25 cellular contexts compared by ENCODE assay signal in the genomic region with DNA sequence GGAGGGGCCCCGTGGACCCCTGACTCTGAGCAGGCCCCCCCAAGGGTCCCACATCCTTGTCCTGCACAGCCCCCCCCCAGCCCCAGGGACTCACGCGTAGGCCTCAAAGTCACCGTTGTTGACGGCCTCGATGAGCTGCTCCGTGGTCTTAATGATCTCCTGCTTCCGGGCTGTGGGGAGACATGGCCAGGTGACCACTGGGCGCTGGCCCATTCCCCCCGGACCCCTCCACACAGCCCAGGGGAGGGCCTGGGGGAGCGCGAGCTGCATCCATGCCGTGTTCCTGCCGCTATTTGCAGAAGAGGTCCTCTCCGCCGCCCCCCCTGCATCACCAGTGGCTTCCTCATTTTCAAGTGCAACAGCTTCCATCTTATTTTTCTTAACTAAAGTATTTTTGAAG. TPM values are rescaled to one million over a fixed set of nuclear protein-coding genes. Genes with fewer than 3 reads are reported as not detected.
"Had no signal": no experiment of that assay in that cellular context is flagged by ENCODE, and none has a peak within 500 bp of the region (broad histone marks: within the 10 kb centered on the region; RNA-seq: fewer than 3 reads in every experiment).

No MANE protein-coding gene starts in this region.

- H3K4me2 ChIP-seq: smooth muscle cell had no signal

- H3K36me3 ChIP-seq: breast epithelium, esophagus squamous epithelium, gastrocnemius medialis, ovary had no signal

- H3K4me3 Mint-ChIP-seq: activated B cell treated with CpG ODN at 0.5 μM for 24 hours; activated CD4-positive, alpha-beta T cell treated with anti-CD3 and anti-CD28 coated beads for 36 hours; activated naive CD8-positive, alpha-beta T cell treated with anti-CD3 and anti-CD28 coated beads for 36 hours; activated T-cell treated with anti-CD3 and anti-CD28 coated beads, Interleukin-2, amount 50 U/mL, for 24 hours; endodermal cell; naive thymus-derived CD8-positive, alpha-beta T cell had no signal

- H3K27me3 ChIP-seq: gastrocnemius medialis, ovary, testis had no signal

- H3K4me3 ChIP-seq: breast epithelium, esophagus squamous epithelium, gastrocnemius medialis, lung, ovary, smooth muscle cell, testis had no signal

- H3K4me1 Mint-ChIP-seq: activated B cell treated with CpG ODN at 0.5 μM for 24 hours; activated CD4-positive, alpha-beta T cell treated with anti-CD3 and anti-CD28 coated beads for 36 hours; activated naive CD8-positive, alpha-beta T cell treated with anti-CD3 and anti-CD28 coated beads for 36 hours had no signal

- H3K36me3 Mint-ChIP-seq: activated naive CD8-positive, alpha-beta T cell treated with anti-CD3 and anti-CD28 coated beads for 36 hours; naive thymus-derived CD8-positive, alpha-beta T cell had no signal

- H3K27me3 Mint-ChIP-seq: activated B cell treated with CpG ODN at 0.5 μM for 24 hours; activated CD4-positive, alpha-beta T cell treated with anti-CD3 and anti-CD28 coated beads for 36 hours; activated naive CD8-positive, alpha-beta T cell treated with anti-CD3 and anti-CD28 coated beads for 36 hours had no signal

- DNase-seq: activated CD4-positive, alpha-beta T cell treated with anti-CD3 and anti-CD28 coated beads for 36 hours; activated CD4-positive, alpha-beta T cell treated with anti-CD3 and anti-CD28 coated beads, Interleukin-2, amount 50 U/mL, for 4 hours; activated CD8-positive, alpha-beta memory T cell treated with anti-CD3 and anti-CD28 coated beads for 24 hours; activated CD8-positive, alpha-beta memory T cell treated with anti-CD3 and anti-CD28 coated beads, Interleukin-2, amount 50 U/mL, for 4 hours; activated naive CD4-positive, alpha-beta T cell treated with Interleukin-2 at 50 U/mL for 16 hours; activated naive CD8-positive, alpha-beta T cell treated with anti-CD3 and anti-CD28 coated beads for 36 hours; activated T-cell treated with anti-CD3 and anti-CD28 coated beads, Interleukin-2, amount 50 U/mL, for 24 hours; cortex of kidney; endodermal cell; esophagus squamous epithelium; gastrocnemius medialis; left cardiac atrium; stimulated activated CD4-positive, alpha-beta T cell treated with anti-CD3 and anti-CD28 coated beads, Interleukin-2, amount 100 ng/mL, for 48 hours; stimulated activated CD8-positive, alpha-beta memory T cell treated with anti-CD3 and anti-CD28 coated beads, Interleukin-4, amount 100 ng/mL, for 48 hours; stimulated activated naive CD4-positive, alpha-beta T cell; T-helper 9 cell; testis; trophoblast cell had no signal

- H3K4me1 ChIP-seq: breast epithelium, testis had no signal

- H3K27ac ChIP-seq: breast epithelium, esophagus squamous epithelium, gastrocnemius medialis, ovary, testis had no signal

- H3K9me3 ChIP-seq: breast epithelium, esophagus squamous epithelium, gastrocnemius medialis, ovary, testis had no signal

- H3K9me3 Mint-ChIP-seq: activated B cell treated with CpG ODN at 0.5 μM for 24 hours; activated naive CD8-positive, alpha-beta T cell treated with anti-CD3 and anti-CD28 coated beads for 36 hours; activated T-cell treated with anti-CD3 and anti-CD28 coated beads, Interleukin-2, amount 50 U/mL, for 24 hours; endodermal cell; naive thymus-derived CD8-positive, alpha-beta T cell had no signal

- H3K27ac Mint-ChIP-seq: activated B cell treated with CpG ODN at 0.5 μM for 24 hours; activated CD4-positive, alpha-beta T cell treated with anti-CD3 and anti-CD28 coated beads for 36 hours; activated naive CD8-positive, alpha-beta T cell treated with anti-CD3 and anti-CD28 coated beads for 36 hours; activated T-cell treated with anti-CD3 and anti-CD28 coated beads, Interleukin-2, amount 50 U/mL, for 24 hours; endodermal cell; naive thymus-derived CD8-positive, alpha-beta T cell had no signal

RNA-seq across cellular contexts. Expression of gene GCK, which starts 31.5 kb away (rescaled TPM):
- total RNA-seq: T-helper 1 cell treated with Interleukin-12 subunit alpha and Interleukin-12 subunit beta and Interleukin-4 antibody, amounts not matched to agents 30 ng/mL and 1 ng/mL, for 36 hours had no signal
